Comparison of ENCODE assay signal across 2 cellular contexts in the genomic region with DNA sequence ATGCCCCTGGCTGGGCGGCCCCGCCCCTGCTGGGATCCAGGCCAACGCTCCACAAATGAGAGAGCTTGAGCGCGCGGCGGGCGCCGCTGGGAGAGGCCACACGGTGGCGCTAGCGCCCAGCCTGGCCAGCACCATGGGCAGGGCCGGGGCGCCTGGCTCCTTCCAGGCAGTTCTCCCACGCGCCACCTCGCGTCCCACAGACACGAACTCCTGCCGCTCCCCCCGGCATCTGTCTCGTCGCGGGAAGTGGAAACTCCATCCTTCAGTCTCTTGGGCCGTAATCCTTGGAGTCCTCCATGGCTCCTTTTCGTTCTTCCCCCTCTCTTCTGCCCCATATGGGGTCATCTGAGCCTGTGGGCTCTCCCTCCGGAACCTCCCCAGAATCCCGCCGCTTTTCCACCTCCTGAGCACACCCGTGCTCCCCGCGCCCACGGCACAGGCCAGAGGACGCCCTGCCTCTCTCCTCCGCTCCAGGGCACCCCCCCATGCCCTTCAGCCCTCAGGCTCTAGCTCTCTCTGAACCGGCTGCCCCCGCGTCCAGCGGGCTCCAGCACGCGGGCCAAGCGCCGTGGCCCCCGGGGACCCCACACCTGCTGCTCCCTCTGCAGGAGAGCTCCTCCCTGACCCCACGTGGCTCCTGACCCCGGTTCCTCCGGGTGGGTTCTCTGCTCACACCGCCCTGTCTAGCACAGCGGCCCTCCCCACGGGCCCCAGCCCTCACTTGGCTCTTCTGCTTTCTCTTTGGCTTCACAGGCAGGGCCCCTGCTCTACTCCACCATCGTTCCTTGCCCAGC.
TF ChIP-seq lines count a peak whose summit lies in the region.

No MANE protein-coding gene starts in this region.

TF ChIP-seq in HEK293, 187 proteins besides CTCF, POLR2A, EP300 and RAD21 (continued from another document and continues in another):
- TF ChIP-seq, protein P1, sequence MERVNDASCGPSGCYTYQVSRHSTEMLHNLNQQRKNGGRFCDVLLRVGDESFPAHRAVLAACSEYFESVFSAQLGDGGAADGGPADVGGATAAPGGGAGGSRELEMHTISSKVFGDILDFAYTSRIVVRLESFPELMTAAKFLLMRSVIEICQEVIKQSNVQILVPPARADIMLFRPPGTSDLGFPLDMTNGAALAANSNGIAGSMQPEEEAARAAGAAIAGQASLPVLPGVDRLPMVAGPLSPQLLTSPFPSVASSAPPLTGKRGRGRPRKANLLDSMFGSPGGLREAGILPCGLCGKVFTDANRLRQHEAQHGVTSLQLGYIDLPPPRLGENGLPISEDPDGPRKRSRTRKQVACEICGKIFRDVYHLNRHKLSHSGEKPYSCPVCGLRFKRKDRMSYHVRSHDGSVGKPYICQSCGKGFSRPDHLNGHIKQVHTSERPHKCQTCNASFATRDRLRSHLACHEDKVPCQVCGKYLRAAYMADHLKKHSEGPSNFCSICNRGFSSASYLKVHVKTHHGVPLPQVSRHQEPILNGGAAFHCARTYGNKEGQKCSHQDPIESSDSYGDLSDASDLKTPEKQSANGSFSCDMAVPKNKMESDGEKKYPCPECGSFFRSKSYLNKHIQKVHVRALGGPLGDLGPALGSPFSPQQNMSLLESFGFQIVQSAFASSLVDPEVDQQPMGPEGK (tag by site-specific recombination; IDR thresholded peaks at IDR 0.05), result 0 out of 2 replicates have a peak, but pooled peaks have one; percentile 23
- 0 out of 2 replicates have a peak, but pooled peaks have one; percentile 14 for TF ChIP-seq KLF16 (tag by site-specific recombination; IDR thresholded peaks at IDR 0.05)
- TF ChIP-seq, protein P2, sequence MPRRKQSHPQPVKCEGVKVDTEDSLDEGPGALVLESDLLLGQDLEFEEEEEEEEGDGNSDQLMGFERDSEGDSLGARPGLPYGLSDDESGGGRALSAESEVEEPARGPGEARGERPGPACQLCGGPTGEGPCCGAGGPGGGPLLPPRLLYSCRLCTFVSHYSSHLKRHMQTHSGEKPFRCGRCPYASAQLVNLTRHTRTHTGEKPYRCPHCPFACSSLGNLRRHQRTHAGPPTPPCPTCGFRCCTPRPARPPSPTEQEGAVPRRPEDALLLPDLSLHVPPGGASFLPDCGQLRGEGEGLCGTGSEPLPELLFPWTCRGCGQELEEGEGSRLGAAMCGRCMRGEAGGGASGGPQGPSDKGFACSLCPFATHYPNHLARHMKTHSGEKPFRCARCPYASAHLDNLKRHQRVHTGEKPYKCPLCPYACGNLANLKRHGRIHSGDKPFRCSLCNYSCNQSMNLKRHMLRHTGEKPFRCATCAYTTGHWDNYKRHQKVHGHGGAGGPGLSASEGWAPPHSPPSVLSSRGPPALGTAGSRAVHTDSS (tag by site-specific recombination; IDR thresholded peaks at IDR 0.05), result no peak
- 0 out of 2 replicates have a peak, but pooled peaks have one; percentile 28 for TF ChIP-seq ZNF596 (tag by site-specific recombination; IDR thresholded peaks at IDR 0.05)
- no peak; the same call in 1 of the 2 replicates for TF ChIP-seq ZXDB (tag by site-specific recombination; IDR thresholded peaks at IDR 0.05)
- TF ChIP-seq BCL11B (tag by site-specific recombination; IDR thresholded peaks at IDR 0.05; ENCODE audit: low read depth), result no peak
- no peak for TF ChIP-seq ZNF549 (tag by site-specific recombination; IDR thresholded peaks at IDR 0.05)
- TF ChIP-seq, protein P3, sequence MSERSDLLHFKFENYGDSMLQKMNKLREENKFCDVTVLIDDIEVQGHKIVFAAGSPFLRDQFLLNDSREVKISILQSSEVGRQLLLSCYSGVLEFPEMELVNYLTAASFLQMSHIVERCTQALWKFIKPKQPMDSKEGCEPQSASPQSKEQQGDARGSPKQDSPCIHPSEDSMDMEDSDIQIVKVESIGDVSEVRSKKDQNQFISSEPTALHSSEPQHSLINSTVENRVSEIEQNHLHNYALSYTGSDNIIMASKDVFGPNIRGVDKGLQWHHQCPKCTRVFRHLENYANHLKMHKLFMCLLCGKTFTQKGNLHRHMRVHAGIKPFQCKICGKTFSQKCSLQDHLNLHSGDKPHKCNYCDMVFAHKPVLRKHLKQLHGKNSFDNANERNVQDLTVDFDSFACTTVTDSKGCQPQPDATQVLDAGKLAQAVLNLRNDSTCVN (tag by site-specific recombination; optimal IDR thresholded peaks at IDR 0.05), result peak; percentile 34
- no peak for TF ChIP-seq ZFP69B (tag by site-specific recombination; IDR thresholded peaks at IDR 0.05)
- no peak for TF ChIP-seq ZNF660 (tag by site-specific recombination; IDR thresholded peaks at IDR 0.05)
- peak; percentile 57 for TF ChIP-seq KLF9 (tag by site-specific recombination; IDR thresholded peaks at IDR 0.05; ENCODE audit: low read depth)
- TF ChIP-seq ZNF394 (tag by site-specific recombination; IDR thresholded peaks at IDR 0.05; ENCODE audit: borderline replicate concordance), result no peak
- no peak for TF ChIP-seq ZNF114 (tag by site-specific recombination; IDR thresholded peaks at IDR 0.05)
- no peak for TF ChIP-seq PRDM1 (tag by site-specific recombination; IDR thresholded peaks at IDR 0.05)
- no peak for TF ChIP-seq KLF7 (tag by site-specific recombination; IDR thresholded peaks at IDR 0.05; ENCODE audit: borderline replicate concordance)
- TF ChIP-seq, protein P4, sequence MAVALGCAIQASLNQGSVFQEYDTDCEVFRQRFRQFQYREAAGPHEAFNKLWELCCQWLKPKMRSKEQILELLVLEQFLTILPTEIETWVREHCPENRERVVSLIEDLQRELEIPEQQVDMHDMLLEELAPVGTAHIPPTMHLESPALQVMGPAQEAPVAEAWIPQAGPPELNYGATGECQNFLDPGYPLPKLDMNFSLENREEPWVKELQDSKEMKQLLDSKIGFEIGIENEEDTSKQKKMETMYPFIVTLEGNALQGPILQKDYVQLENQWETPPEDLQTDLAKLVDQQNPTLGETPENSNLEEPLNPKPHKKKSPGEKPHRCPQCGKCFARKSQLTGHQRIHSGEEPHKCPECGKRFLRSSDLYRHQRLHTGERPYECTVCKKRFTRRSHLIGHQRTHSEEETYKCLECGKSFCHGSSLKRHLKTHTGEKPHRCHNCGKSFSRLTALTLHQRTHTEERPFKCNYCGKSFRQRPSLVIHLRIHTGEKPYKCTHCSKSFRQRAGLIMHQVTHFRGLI (tag by site-specific recombination; IDR thresholded peaks at IDR 0.05), result no peak; the same call in 1 of the 2 replicates
- no peak for TF ChIP-seq YY2 (tag by site-specific recombination; IDR thresholded peaks at IDR 0.05)
- no peak for TF ChIP-seq ZSCAN23 (tag by site-specific recombination; IDR thresholded peaks at IDR 0.05)
- TF ChIP-seq OVOL3 (tag by site-specific recombination; IDR thresholded peaks at IDR 0.05), result no peak
- TF ChIP-seq ZNF561 (tag by site-specific recombination; IDR thresholded peaks at IDR 0.05; ENCODE audit: borderline replicate concordance), result no peak
- no peak for TF ChIP-seq ZNF555 (tag by site-specific recombination; conservative IDR thresholded peaks at IDR 0.05)
- TF ChIP-seq SP7 (tag by site-specific recombination; IDR thresholded peaks at IDR 0.05), result peak; percentile 30; the same call in 1 of the 2 replicates
- no peak for TF ChIP-seq SCRT1 (tag by site-specific recombination; IDR thresholded peaks at IDR 0.05; ENCODE audit: borderline replicate concordance)
- no peak for TF ChIP-seq ZNF670 (tag by site-specific recombination; IDR thresholded peaks at IDR 0.05; ENCODE audit: low read depth)
- no peak for TF ChIP-seq KLF10 (tag by site-specific recombination; IDR thresholded peaks at IDR 0.05)
- TF ChIP-seq ZNF324 (tag by site-specific recombination; IDR thresholded peaks at IDR 0.05), result no peak
- no peak for TF ChIP-seq ZNF132 (tag by site-specific recombination; IDR thresholded peaks at IDR 0.05; ENCODE audit: borderline replicate concordance)
- no peak for TF ChIP-seq ZNF423 (tag by site-specific recombination; IDR thresholded peaks at IDR 0.05)
- no peak for TF ChIP-seq ZNF214 (tag by site-specific recombination; IDR thresholded peaks at IDR 0.05; ENCODE audit: borderline replicate concordance)
- TF ChIP-seq ZSCAN16 (tag by site-specific recombination; IDR thresholded peaks at IDR 0.05), result no peak

TF ChIP-seq in K562, 482 proteins besides CTCF, POLR2A, EP300 and RAD21 (continued from another document and continues in another):
- TF ChIP-seq, protein P5, sequence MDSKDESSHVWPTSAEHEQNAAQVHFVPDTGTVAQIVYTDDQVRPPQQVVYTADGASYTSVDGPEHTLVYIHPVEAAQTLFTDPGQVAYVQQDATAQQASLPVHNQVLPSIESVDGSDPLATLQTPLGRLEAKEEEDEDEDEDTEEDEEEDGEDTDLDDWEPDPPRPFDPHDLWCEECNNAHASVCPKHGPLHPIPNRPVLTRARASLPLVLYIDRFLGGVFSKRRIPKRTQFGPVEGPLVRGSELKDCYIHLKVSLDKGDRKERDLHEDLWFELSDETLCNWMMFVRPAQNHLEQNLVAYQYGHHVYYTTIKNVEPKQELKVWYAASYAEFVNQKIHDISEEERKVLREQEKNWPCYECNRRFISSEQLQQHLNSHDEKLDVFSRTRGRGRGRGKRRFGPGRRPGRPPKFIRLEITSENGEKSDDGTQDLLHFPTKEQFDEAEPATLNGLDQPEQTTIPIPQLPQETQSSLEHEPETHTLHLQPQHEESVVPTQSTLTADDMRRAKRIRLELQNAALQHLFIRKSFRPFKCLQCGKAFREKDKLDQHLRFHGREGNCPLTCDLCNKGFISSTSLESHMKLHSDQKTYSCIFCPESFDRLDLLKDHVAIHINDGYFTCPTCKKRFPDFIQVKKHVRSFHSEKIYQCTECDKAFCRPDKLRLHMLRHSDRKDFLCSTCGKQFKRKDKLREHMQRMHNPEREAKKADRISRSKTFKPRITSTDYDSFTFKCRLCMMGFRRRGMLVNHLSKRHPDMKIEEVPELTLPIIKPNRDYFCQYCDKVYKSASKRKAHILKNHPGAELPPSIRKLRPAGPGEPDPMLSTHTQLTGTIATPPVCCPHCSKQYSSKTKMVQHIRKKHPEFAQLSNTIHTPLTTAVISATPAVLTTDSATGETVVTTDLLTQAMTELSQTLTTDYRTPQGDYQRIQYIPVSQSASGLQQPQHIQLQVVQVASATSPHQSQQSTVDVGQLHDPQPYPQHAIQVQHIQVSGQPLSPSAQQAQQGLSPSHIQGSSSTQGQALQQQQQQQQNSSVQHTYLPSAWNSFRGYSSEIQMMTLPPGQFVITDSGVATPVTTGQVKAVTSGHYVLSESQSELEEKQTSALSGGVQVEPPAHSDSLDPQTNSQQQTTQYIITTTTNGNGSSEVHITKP (IDR thresholded peaks at IDR 0.05; ENCODE audit: partially characterized antibody), result peak; percentile 97
- TF ChIP-seq SMARCA5 (IDR thresholded peaks at IDR 0.05) (no peak), YY1 (IDR thresholded peaks at IDR 0.05; ENCODE audit: borderline replicate concordance in 1 of 3, control insufficient read depth in 1 of 3, extremely low read depth in 1 of 3, insufficient read depth in 3 of 3, insufficient read length in 1 of 3, insufficient replicate concordance in 2 of 3, low read depth in 1 of 3, low read length in 2 of 3) (peak in 2 of 3 experiments; percentile 35 to 63), SMC3 (conservative IDR thresholded peaks at IDR 0.05; ENCODE audit: insufficient read depth, low read depth, low read length) (peak; percentile 69), MAZ (CRISPR knock-in tag; conservative IDR thresholded peaks at IDR 0.05 in 1 of 2, IDR thresholded peaks at IDR 0.05 in 1 of 2) (peak; percentile 21 to 66; a peak in 3 of 4 replicates), ZKSCAN1 (IDR thresholded peaks at IDR 0.05; ENCODE audit: low read depth, low read length) (no peak), RB1 (IDR thresholded peaks at IDR 0.05; ENCODE audit: low read depth) (peak; percentile 85; the same call in 1 of the 2 replicates), KDM1A (IDR thresholded peaks at IDR 0.05) (no peak)
- TF ChIP-seq, protein P6, sequence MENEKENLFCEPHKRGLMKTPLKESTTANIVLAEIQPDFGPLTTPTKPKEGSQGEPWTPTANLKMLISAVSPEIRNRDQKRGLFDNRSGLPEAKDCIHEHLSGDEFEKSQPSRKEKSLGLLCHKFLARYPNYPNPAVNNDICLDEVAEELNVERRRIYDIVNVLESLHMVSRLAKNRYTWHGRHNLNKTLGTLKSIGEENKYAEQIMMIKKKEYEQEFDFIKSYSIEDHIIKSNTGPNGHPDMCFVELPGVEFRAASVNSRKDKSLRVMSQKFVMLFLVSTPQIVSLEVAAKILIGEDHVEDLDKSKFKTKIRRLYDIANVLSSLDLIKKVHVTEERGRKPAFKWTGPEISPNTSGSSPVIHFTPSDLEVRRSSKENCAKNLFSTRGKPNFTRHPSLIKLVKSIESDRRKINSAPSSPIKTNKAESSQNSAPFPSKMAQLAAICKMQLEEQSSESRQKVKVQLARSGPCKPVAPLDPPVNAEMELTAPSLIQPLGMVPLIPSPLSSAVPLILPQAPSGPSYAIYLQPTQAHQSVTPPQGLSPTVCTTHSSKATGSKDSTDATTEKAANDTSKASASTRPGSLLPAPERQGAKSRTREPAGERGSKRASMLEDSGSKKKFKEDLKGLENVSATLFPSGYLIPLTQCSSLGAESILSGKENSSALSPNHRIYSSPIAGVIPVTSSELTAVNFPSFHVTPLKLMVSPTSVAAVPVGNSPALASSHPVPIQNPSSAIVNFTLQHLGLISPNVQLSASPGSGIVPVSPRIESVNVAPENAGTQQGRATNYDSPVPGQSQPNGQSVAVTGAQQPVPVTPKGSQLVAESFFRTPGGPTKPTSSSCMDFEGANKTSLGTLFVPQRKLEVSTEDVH (IDR thresholded peaks at IDR 0.05; ENCODE audit: low read depth, partially characterized antibody), result no peak
- TF ChIP-seq, protein P7, sequence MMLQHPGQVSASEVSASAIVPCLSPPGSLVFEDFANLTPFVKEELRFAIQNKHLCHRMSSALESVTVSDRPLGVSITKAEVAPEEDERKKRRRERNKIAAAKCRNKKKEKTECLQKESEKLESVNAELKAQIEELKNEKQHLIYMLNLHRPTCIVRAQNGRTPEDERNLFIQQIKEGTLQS (IDR thresholded peaks at IDR 0.05), result no peak
- TF ChIP-seq, protein P7 (CRISPR knock-in tag; conservative IDR thresholded peaks at IDR 0.05), result peak; percentile 46; the same call in 1 of the 2 replicates
- TF ChIP-seq, protein P8, sequence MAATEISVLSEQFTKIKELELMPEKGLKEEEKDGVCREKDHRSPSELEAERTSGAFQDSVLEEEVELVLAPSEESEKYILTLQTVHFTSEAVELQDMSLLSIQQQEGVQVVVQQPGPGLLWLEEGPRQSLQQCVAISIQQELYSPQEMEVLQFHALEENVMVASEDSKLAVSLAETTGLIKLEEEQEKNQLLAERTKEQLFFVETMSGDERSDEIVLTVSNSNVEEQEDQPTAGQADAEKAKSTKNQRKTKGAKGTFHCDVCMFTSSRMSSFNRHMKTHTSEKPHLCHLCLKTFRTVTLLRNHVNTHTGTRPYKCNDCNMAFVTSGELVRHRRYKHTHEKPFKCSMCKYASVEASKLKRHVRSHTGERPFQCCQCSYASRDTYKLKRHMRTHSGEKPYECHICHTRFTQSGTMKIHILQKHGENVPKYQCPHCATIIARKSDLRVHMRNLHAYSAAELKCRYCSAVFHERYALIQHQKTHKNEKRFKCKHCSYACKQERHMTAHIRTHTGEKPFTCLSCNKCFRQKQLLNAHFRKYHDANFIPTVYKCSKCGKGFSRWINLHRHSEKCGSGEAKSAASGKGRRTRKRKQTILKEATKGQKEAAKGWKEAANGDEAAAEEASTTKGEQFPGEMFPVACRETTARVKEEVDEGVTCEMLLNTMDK (IDR thresholded peaks at IDR 0.05; ENCODE audit: borderline replicate concordance, insufficient read depth, low read depth, low read length, poor library complexity, severe bottlenecking), result peak; percentile 92
